Comparison of ENCODE assay signal across 1 cellular context in genomic region chr5:317086-317811, GRCh38.
TF ChIP-seq lines count a peak whose summit lies in the region.

No MANE protein-coding gene starts in this region.

TF ChIP-seq in GM12878, 131 proteins besides CTCF, POLR2A, EP300 and RAD21 (continued from another document and continues in another):
- TF ChIP-seq CUX1 (IDR thresholded peaks at IDR 0.05; ENCODE audit: insufficient replicate concordance, low read depth, low read length), result no peak
- no peak for TF ChIP-seq SUZ12 (IDR thresholded peaks at IDR 0.05; ENCODE audit: unreplicated experiment)
- TF ChIP-seq GABPA (IDR thresholded peaks at IDR 0.05; ENCODE audit: low read depth), result no peak
- TF ChIP-seq RFX5 (IDR thresholded peaks at IDR 0.05; ENCODE audit: low read depth, low read length), result no peak
- no peak for TF ChIP-seq RBBP5 (conservative IDR thresholded peaks at IDR 0.05)
- TF ChIP-seq SIN3A (IDR thresholded peaks at IDR 0.05; ENCODE audit: low read depth, low read length), result no peak
- TF ChIP-seq TAF1 (IDR thresholded peaks at IDR 0.05; ENCODE audit: borderline replicate concordance, low read depth, low read length), result 0 out of 2 replicates have a peak, but pooled peaks have one; percentile 24
- peak; percentile 47 for TF ChIP-seq KLF5 (IDR thresholded peaks at IDR 0.05; ENCODE audit: partially characterized antibody)
- no peak for TF ChIP-seq ZBTB40 (IDR thresholded peaks at IDR 0.05; ENCODE audit: borderline replicate concordance)
- no peak for TF ChIP-seq ZZZ3 (IDR thresholded peaks at IDR 0.05; ENCODE audit: control insufficient read depth, insufficient read length, low read depth)
- no peak for TF ChIP-seq E4F1 (IDR thresholded peaks at IDR 0.05; ENCODE audit: borderline replicate concordance, partially characterized antibody)
- TF ChIP-seq ZNF622 (IDR thresholded peaks at IDR 0.05), result no peak
- peak; percentile 87 for TF ChIP-seq TCF12 (IDR thresholded peaks at IDR 0.05; ENCODE audit: low read depth, low read length)
- no peak for TF ChIP-seq SUPT20H (IDR thresholded peaks at IDR 0.05; ENCODE audit: borderline replicate concordance, control insufficient read depth, low read depth, low read length)
- TF ChIP-seq WRNIP1 (IDR thresholded peaks at IDR 0.05; ENCODE audit: borderline replicate concordance, low read depth, low read length), result no peak
- TF ChIP-seq MTA2 (IDR thresholded peaks at IDR 0.05; ENCODE audit: low read depth), result peak; percentile 35; the same call in 1 of the 2 replicates
- no peak for TF ChIP-seq ZSCAN29 (IDR thresholded peaks at IDR 0.05)
- TF ChIP-seq IRF4 (IDR thresholded peaks at IDR 0.05; ENCODE audit: low read depth, low read length), result peak; percentile 66; the same call in 1 of the 2 replicates
- TF ChIP-seq DPF2 (IDR thresholded peaks at IDR 0.05), result peak; percentile 97
- TF ChIP-seq ZBTB4 (CRISPR knock-in tag; IDR thresholded peaks at IDR 0.05), result no peak
- TF ChIP-seq PML (IDR thresholded peaks at IDR 0.05; ENCODE audit: low read length), result no peak
- no peak for TF ChIP-seq MYC (IDR thresholded peaks at IDR 0.05; ENCODE audit: insufficient read depth, insufficient read length, insufficient replicate concordance, low read length, severe bottlenecking)
- 0 out of 2 replicates have a peak, but pooled peaks have one; percentile 47 for TF ChIP-seq JUND (IDR thresholded peaks at IDR 0.05; ENCODE audit: low read depth, low read length)
- TF ChIP-seq ESRRA (IDR thresholded peaks at IDR 0.05; ENCODE audit: low read length), result no peak
- TF ChIP-seq RAD51 (IDR thresholded peaks at IDR 0.05), result no peak
- peak; percentile 31; the same call in 1 of the 2 replicates for TF ChIP-seq HDGF (IDR thresholded peaks at IDR 0.05)
- TF ChIP-seq IKZF2 (IDR thresholded peaks at IDR 0.05), result peak; percentile 71 to 73
- peak; percentile 60 for TF ChIP-seq ATF7 (IDR thresholded peaks at IDR 0.05; ENCODE audit: low read depth)
- no peak for TF ChIP-seq SIX5 (IDR thresholded peaks at IDR 0.05; ENCODE audit: low read depth, low read length, severe bottlenecking)
- no peak for TF ChIP-seq CEBPZ (IDR thresholded peaks at IDR 0.05; ENCODE audit: low read depth, low read length)
- peak; percentile 94 for TF ChIP-seq IKZF1 (conservative IDR thresholded peaks at IDR 0.05)
- TF ChIP-seq FOXM1 (IDR thresholded peaks at IDR 0.05; ENCODE audit: low read depth, low read length), result peak; percentile 85
- TF ChIP-seq POLR2AphosphoS5 (IDR thresholded peaks at IDR 0.05; ENCODE audit: low read length), result no peak; the same call in 1 of the 2 replicates
- TF ChIP-seq USF2 (IDR thresholded peaks at IDR 0.05; ENCODE audit: borderline replicate concordance, low read depth, low read length), result no peak; the same call in 1 of the 2 replicates
- TF ChIP-seq TCF7 (IDR thresholded peaks at IDR 0.05; ENCODE audit: borderline replicate concordance), result no peak
- TF ChIP-seq YBX1 (IDR thresholded peaks at IDR 0.05), result no peak
- no peak for TF ChIP-seq ZNF24 (IDR thresholded peaks at IDR 0.05)
- TF ChIP-seq KAT2A (conservative IDR thresholded peaks at IDR 0.05; ENCODE audit: control insufficient read depth, low read depth, low read length), result no peak
- no peak for TF ChIP-seq FOS (IDR thresholded peaks at IDR 0.05; ENCODE audit: borderline replicate concordance, extremely low read depth, insufficient read length)
- TF ChIP-seq MXI1 (IDR thresholded peaks at IDR 0.05; ENCODE audit: low read depth, low read length), result peak; percentile 13; the same call in 1 of the 2 replicates
- TF ChIP-seq ATF3 (IDR thresholded peaks at IDR 0.05; ENCODE audit: borderline replicate concordance, extremely low read depth, low read depth, low read length), result no peak
- no peak for TF ChIP-seq NR2C2 (IDR thresholded peaks at IDR 0.05; ENCODE audit: borderline replicate concordance, control insufficient read depth, insufficient read length, low read depth)
- peak; percentile 79 for TF ChIP-seq YY1 (IDR thresholded peaks at IDR 0.05; ENCODE audit: low read depth, low read length)
- TF ChIP-seq POU2F2 (IDR thresholded peaks at IDR 0.05; ENCODE audit: borderline replicate concordance, low read depth, low read length), result peak; percentile 59; the same call in 1 of the 3 replicates
- peak; percentile 11; the same call in 1 of the 2 replicates for TF ChIP-seq HCFC1 (IDR thresholded peaks at IDR 0.05; ENCODE audit: low read length)
- no peak for TF ChIP-seq CBFB (IDR thresholded peaks at IDR 0.05; ENCODE audit: low read depth)
- peak; percentile 37 for TF ChIP-seq SP1 (IDR thresholded peaks at IDR 0.05; ENCODE audit: low read depth, low read length)
- TF ChIP-seq TBL1XR1 (IDR thresholded peaks at IDR 0.05; ENCODE audit: low read depth, low read length), result no peak
